In the genomic region with DNA sequence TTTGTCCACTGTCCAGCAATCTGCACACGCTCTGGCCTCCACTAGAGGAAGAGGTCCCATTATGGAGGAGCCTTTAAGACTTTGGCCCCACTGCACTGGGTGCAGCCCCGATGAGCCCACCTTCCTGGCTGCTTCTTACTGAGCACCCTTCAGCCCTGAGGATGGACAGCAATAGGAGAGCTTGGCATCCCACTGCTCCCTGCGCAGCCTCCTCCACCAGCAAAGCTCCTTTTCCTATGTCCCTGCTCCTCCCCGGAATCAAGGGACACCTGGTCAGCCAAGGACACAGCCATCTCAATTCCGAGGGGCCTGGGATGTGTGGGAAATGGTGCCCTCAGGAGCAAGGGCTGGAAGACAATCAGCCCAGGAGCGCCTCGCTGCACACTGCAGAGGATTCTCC, we compare ENCODE assay signal across 24 cellular contexts.
"Had no signal": no experiment of that assay in that cellular context is flagged by ENCODE, and none has a peak within 500 bp of the region (broad histone marks: within the 10 kb centered on the region; RNA-seq: fewer than 3 reads in every experiment).

No MANE protein-coding gene starts in this region.

- H2AFZ ChIP-seq: parathyroid adenoma had no signal

- H3K27me3 ChIP-seq: tibial nerve, uterus had no signal

- H3K27ac ChIP-seq: left lung, parathyroid adenoma, psoas muscle, tibial nerve, uterus had no signal

- H3K36me3 Mint-ChIP-seq: mesothelial cell of epicardium; naive B cell; natural killer cell; stimulated activated memory B cell treated with anti-CD40 and anti-IgM and Interleukin-4, amounts not matched to agents 10 μg/mL and 1 μg/mL and 100 μg/mL, for 72 hours; type B pancreatic cell had no signal

- DNase-seq: hippocampal formation; left cardiac atrium; left lung; mesendoderm; naive B cell; natural killer cell; nucleus accumbens; psoas muscle; stimulated activated CD4-positive, alpha-beta T cell treated with anti-CD3 and anti-CD28 coated beads, Interleukin-1b, Interleukin-23, amount 100 ng/mL, for 48 hours; stimulated activated CD4-positive, alpha-beta T cell treated with anti-CD3 and anti-CD28 coated beads, Interleukin-2, amount 100 ng/mL, for 48 hours; stimulated activated CD4-positive, alpha-beta T cell treated with anti-CD3 and anti-CD28 coated beads, Interleukin-4, amount 100 ng/mL, for 4 hours; stimulated activated CD8-positive, alpha-beta memory T cell treated with anti-CD3 and anti-CD28 coated beads, Interleukin-4, amount 100 ng/mL, for 48 hours; stimulated activated naive CD4-positive, alpha-beta T cell treated with Interleukin-2 at 50 U/mL for 16 hours; stimulated activated naive CD8-positive, alpha-beta T cell treated with anti-CD3 and anti-CD28 coated beads, Interleukin-15, amount 100 ng/mL, for 72 hours; substantia nigra; uterus had no signal

- H3K9ac ChIP-seq: parathyroid adenoma had no signal

- H3K9me3 Mint-ChIP-seq: mesothelial cell of epicardium; naive B cell; natural killer cell; stimulated activated memory B cell treated with anti-CD40 and anti-IgM and Interleukin-4, amounts not matched to agents 10 μg/mL and 1 μg/mL and 100 μg/mL, for 72 hours; stimulated activated naive CD8-positive, alpha-beta T cell treated with anti-CD3 and anti-CD28 coated beads, Interleukin-15, amount 100 ng/mL, for 72 hours; type B pancreatic cell had no signal

- H3K4me3 Mint-ChIP-seq: mesothelial cell of epicardium; naive B cell; natural killer cell; stimulated activated memory B cell treated with anti-CD40 and anti-IgM and Interleukin-4, amounts not matched to agents 10 μg/mL and 1 μg/mL and 100 μg/mL, for 72 hours; stimulated activated naive CD8-positive, alpha-beta T cell treated with anti-CD3 and anti-CD28 coated beads, Interleukin-15, amount 100 ng/mL, for 72 hours; type B pancreatic cell had no signal

- FAIRE-seq: keratinocyte had no signal

- H3K4me2 ChIP-seq: smooth muscle cell had no signal

- H3K27ac Mint-ChIP-seq: mesothelial cell of epicardium; naive B cell; natural killer cell; stimulated activated memory B cell treated with anti-CD40 and anti-IgM and Interleukin-4, amounts not matched to agents 10 μg/mL and 1 μg/mL and 100 μg/mL, for 72 hours; stimulated activated naive CD8-positive, alpha-beta T cell treated with anti-CD3 and anti-CD28 coated beads, Interleukin-15, amount 100 ng/mL, for 72 hours; type B pancreatic cell had no signal

- H3K36me3 ChIP-seq: left lung, tibial nerve, uterus had no signal

- H3K9me3 ChIP-seq: left lung, psoas muscle, tibial nerve, uterus had no signal

- H3K4me3 ChIP-seq: left lung, lung, psoas muscle, smooth muscle cell, tibial nerve, uterus had no signal

- H3K4me1 ChIP-seq: psoas muscle had no signal

- H3K79me2 ChIP-seq: parathyroid adenoma had no signal
